ENCODE assay signal across 16 cellular contexts in the genomic region with DNA sequence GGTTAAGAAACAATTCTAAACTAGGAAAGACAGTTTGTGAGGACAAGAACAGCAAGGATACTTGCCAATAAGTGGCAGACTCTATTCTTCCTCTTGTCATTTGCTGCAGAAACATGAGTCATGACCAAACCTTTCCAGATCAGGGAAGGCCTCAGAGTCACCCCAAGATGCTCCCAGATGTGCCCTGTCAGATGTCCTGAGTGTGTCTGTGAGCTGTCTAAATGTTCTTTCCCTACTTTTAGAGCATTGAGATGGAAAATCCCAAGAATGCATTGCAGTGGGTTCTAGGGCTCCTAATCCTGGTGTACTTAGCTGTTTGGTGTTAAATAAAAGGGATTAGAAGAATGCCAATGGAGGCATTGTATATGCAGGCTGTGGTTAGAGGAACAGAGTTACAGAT.
"Had no signal": no experiment of that assay in that cellular context is flagged by ENCODE, and none has a peak within 500 bp of the region (broad histone marks: within the 10 kb centered on the region; RNA-seq: fewer than 3 reads in every experiment).

No MANE protein-coding gene starts in this region.

- H3K27ac ChIP-seq: cardiac muscle cell, dorsolateral prefrontal cortex, WERI-Rb-1 had no signal

- FAIRE-seq: keratinocyte had no signal

- H3K4me3 ChIP-seq: cardiac muscle cell, dorsolateral prefrontal cortex, heart right ventricle, uterus had no signal

- H3K36me3 ChIP-seq: cardiac muscle cell, heart right ventricle, uterus, WERI-Rb-1 had no signal

- ATAC-seq: activated CD8-positive, alpha-beta memory T cell treated with anti-CD3 and anti-CD28 coated beads, Interleukin-2, amount 10 ng/mL, durations not matched to agents 7 days and 5 days; left lobe of liver; stimulated activated effector memory CD8-positive, alpha-beta T cell treated with anti-CD3 and anti-CD28 coated beads, Interleukin-12 subunit alpha, Interleukin-12 subunit beta, amount 100 ng/mL, for 72 hours had no signal

- DNase-seq: activated CD4-positive, alpha-beta T cell treated with anti-CD3 and anti-CD28 coated beads, Interleukin-2, amount 50 U/mL, for 48 hours; activated CD8-positive, alpha-beta memory T cell treated with anti-CD3 and anti-CD28 coated beads, Interleukin-2, amount 10 ng/mL, durations not matched to agents 7 days and 5 days; activated naive CD4-positive, alpha-beta T cell treated with anti-CD3 and anti-CD28 coated beads, Interleukin-2, amount 10 ng/mL, durations not matched to agents 7 days and 5 days; activated T-cell treated with anti-CD3 and anti-CD28 coated beads, Interleukin-2, amount 50 U/mL, for 24 hours; dorsolateral prefrontal cortex; foreskin fibroblast; heart right ventricle; nephron progenitor cell; stimulated activated CD4-positive, alpha-beta T cell treated with anti-CD3 and anti-CD28 coated beads, Interleukin-12 subunit alpha, Interleukin-12 subunit beta, amount 100 ng/mL, for 4 hours; stimulated activated CD4-positive, alpha-beta T cell treated with anti-CD3 and anti-CD28 coated beads, Interleukin-2, amount 100 ng/mL, for 24 hours; WERI-Rb-1 had no signal

- H3K9me3 ChIP-seq: uterus had no signal

- H3K27me3 ChIP-seq: cardiac muscle cell, dorsolateral prefrontal cortex, heart right ventricle, uterus had no signal

- H3K4me1 ChIP-seq: uterus had no signal
